Comparison of ENCODE assay signal across 10 cellular contexts in genomic region chr18:79401494-79402208, GRCh38. TPM values are rescaled to one million over a fixed set of nuclear protein-coding genes. Genes with fewer than 3 reads are reported as not detected.
A peak's percentile ranks its signal among the peaks of the same experiment; 100 is the strongest.
DNase-seq lines count a peak whose midpoint lies in the region; ATAC-seq and TF ChIP-seq lines count a peak whose summit lies in the region.
"Had no signal": no experiment of that assay in that cellular context is flagged by ENCODE, and none has a peak within 500 bp of the region (broad histone marks: within the 10 kb centered on the region; RNA-seq: fewer than 3 reads in every experiment).

No MANE protein-coding gene starts in this region.

- H3K9me3 ChIP-seq in IMR-90 (ENCODE audit: control insufficient read depth, insufficient read depth, low read length) (no peaks in the 10 kb centered on the region), osteoblast (ENCODE audit: low read depth, low read length) (no peaks in the 10 kb centered on the region)

- peak overlapping the region; percentile 76 for H2AK9ac ChIP-seq in IMR-90 (replicated peaks; ENCODE audit: low read depth, low read length, poor library complexity)

- no peak overlapping the region for H3K56ac ChIP-seq in IMR-90 (ENCODE audit: extremely low read depth, insufficient read depth, low read length)

- POLR2A ChIA-PET in IMR-90 (lab: Charles Lee; ENCODE audit: unreplicated experiment) = no interaction called here

- no peak overlapping the region for H4K8ac ChIP-seq in IMR-90 (ENCODE audit: low read depth in 2 of 2, low read length in 2 of 2)

- no peaks in the 10 kb centered on the region for H3K79me2 ChIP-seq in osteoblast (ENCODE audit: insufficient read depth, low read length)

- H2AFZ ChIP-seq in IMR-90 (replicated peaks; ENCODE audit: low read length, poor library complexity) (no peak overlapping the region), osteoblast (ENCODE audit: low read length) (no peak overlapping the region)

- H4K5ac ChIP-seq in IMR-90 (ENCODE audit: low read depth, low read length) = no peak overlapping the region

- dilution Hi-C loops in IMR-90 (cut with HindIII; ENCODE audit: low sequenced_read_pairs, unreplicated experiment) = no loop called here

- H4K20me1 ChIP-seq in IMR-90 (ENCODE audit: insufficient read depth, low read length) (no peaks in the 10 kb centered on the region), osteoblast (ENCODE audit: insufficient read depth, low read length) (peaks cover 7% of the 10 kb centered on the region)

- no peak for TF ChIP-seq RAD21 in IMR-90 (IDR thresholded peaks at IDR 0.05; ENCODE audit: low read length)

- no peak overlapping the region for H2BK15ac ChIP-seq in IMR-90 (ENCODE audit: low read depth, low read length)

- H3K27ac Mint-ChIP-seq in dendritic cell treated with granulocyte-macrophage colony-stimulating factor and Interleukin-4, amounts not matched to agents 40 ng/mL and 50 ng/mL, for 4 days = peak overlapping the region; percentile 95
- peak overlapping the region; percentile 75 to 82 for H3K27ac Mint-ChIP-seq in natural killer cell treated with Interleukin-12 subunit alpha and Interleukin-12 subunit beta and Interleukin-15 and Interleukin-18, amount 100 ng/mL, for 72 hours

- H3K79me1 ChIP-seq in IMR-90 (ENCODE audit: low read depth in 1 of 2, low read length in 2 of 2) = no peaks in the 10 kb centered on the region

- in situ Hi-C loops in IMR-90 (cut with MboI; ENCODE audit: low sequenced_read_pairs) = no loop called here

- peaks cover 75% of the 10 kb centered on the region for H3K4me1 Mint-ChIP-seq in dendritic cell treated with granulocyte-macrophage colony-stimulating factor and Interleukin-4, amounts not matched to agents 40 ng/mL and 50 ng/mL, for 4 days (ENCODE audit: low read depth)
- H3K4me1 Mint-ChIP-seq in natural killer cell treated with Interleukin-12 subunit alpha and Interleukin-12 subunit beta and Interleukin-15 and Interleukin-18, amount 100 ng/mL, for 72 hours (ENCODE audit: low read depth in 2 of 2) = peaks cover 34 to 46% of the 10 kb centered on the region in 2 donors

- H2BK5ac ChIP-seq in IMR-90 (ENCODE audit: low read depth, low read length, poor library complexity, severe bottlenecking) = no peak overlapping the region

- no peak overlapping the region for H3K4me2 ChIP-seq in IMR-90 (ENCODE audit: low read depth, low read length)
- no peak overlapping the region for H3K4me2 ChIP-seq in osteoblast (ENCODE audit: insufficient read depth, low read length)

- no peak for ATAC-seq in IMR-90 (ENCODE audit: low read depth)
- ATAC-seq in natural killer cell treated with Interleukin-12 subunit alpha and Interleukin-12 subunit beta and Interleukin-15 and Interleukin-18, amount 100 ng/mL, for 72 hours = no peak
- no peak for ATAC-seq in omental fat pad (ENCODE audit: low FRiP score)
- ATAC-seq in HG02763 (IDR thresholded peaks at IDR 0.05; ENCODE audit: unreplicated experiment) = no peak
- ATAC-seq in HG03025 (IDR thresholded peaks at IDR 0.05; ENCODE audit: low FRiP score, unreplicated experiment) = no peak

- no peak overlapping the region for H3K23ac ChIP-seq in IMR-90 (ENCODE audit: low read depth, low read length)

- H3K36me3 Mint-ChIP-seq in dendritic cell treated with granulocyte-macrophage colony-stimulating factor and Interleukin-4, amounts not matched to agents 40 ng/mL and 50 ng/mL, for 4 days (ENCODE audit: low read depth) = peaks cover 35% of the 10 kb centered on the region
- no peaks in the 10 kb centered on the region for H3K36me3 Mint-ChIP-seq in natural killer cell treated with Interleukin-12 subunit alpha and Interleukin-12 subunit beta and Interleukin-15 and Interleukin-18, amount 100 ng/mL, for 72 hours

- H4K91ac ChIP-seq in IMR-90 (ENCODE audit: insufficient read depth, low read depth, low read length) = no peak overlapping the region

- CTCF ChIA-PET in IMR-90 (lab: Yijun Ruan, JAX) = interaction anchor here (1.1 kb wide), 1 partner anchor 11 kb away, joined by 3 read pairs; no protein-coding TSS in a partner anchor

- H3K27me3 ChIP-seq in IMR-90 (ENCODE audit: control insufficient read depth, insufficient read depth, low read length) = peaks cover 4% of the 10 kb centered on the region; the same call in 1 of the 2 replicates
- H3K27me3 ChIP-seq in osteoblast (ENCODE audit: insufficient read depth, low read length) = no peaks in the 10 kb centered on the region

- WGBS in IMR-90 (ENCODE audit: extremely low coverage in 2 of 2, insufficient read length in 1 of 2), 2 experiments = 95% methylated on average over 16 of the region's 32 CpGs; no CpG with 5 or more reads in 1 of the 2 experiments

- H3K4ac ChIP-seq in IMR-90 (ENCODE audit: low read depth, low read length) = no peak overlapping the region

- H3K4me3 ChIP-seq in AG10803 (ENCODE audit: low read length) (peak overlapping the region; percentile 47), IMR-90 (ENCODE audit: insufficient read depth, low read depth, low read length) (no peak overlapping the region), osteoblast (ENCODE audit: insufficient read depth, low read length) (no peak overlapping the region)

- no peak for DNase-seq in AG10803 (ENCODE audit: low read depth)
- no peak for DNase-seq in IMR-90
- DNase-seq in natural killer cell treated with Interleukin-12 subunit alpha and Interleukin-12 subunit beta and Interleukin-15 and Interleukin-18, amount 100 ng/mL, for 72 hours (ENCODE audit: low spot score) = peak; percentile 53
- no peak for DNase-seq in omental fat pad (ENCODE audit: low spot score)
- no peak for DNase-seq in osteoblast (ENCODE audit: insufficient read length, low spot score, missing footprints)
- DNase-seq: C1 segment of cervical spinal cord; stimulated activated CD4-positive, alpha-beta T cell treated with anti-CD3 and anti-CD28 coated beads, Interleukin-2, amount 100 ng/mL, for 48 hours had no signal

- H3K4me1 ChIP-seq in IMR-90 (ENCODE audit: control insufficient read depth, insufficient read depth, low read length) = peaks cover 1% of the 10 kb centered on the region; the same call in 1 of the 2 replicates
- H3K4me1 ChIP-seq in osteoblast (ENCODE audit: insufficient read depth, low read length) = no peaks in the 10 kb centered on the region

- no peaks in the 10 kb centered on the region for H3K36me3 ChIP-seq in IMR-90 (ENCODE audit: control insufficient read depth, insufficient read depth, low read length)
- no peaks in the 10 kb centered on the region for H3K36me3 ChIP-seq in osteoblast (ENCODE audit: insufficient read depth, low read length)

- peak overlapping the region; percentile 75 for H3K4me3 Mint-ChIP-seq in dendritic cell treated with granulocyte-macrophage colony-stimulating factor and Interleukin-4, amounts not matched to agents 40 ng/mL and 50 ng/mL, for 4 days
- H3K4me3 Mint-ChIP-seq in natural killer cell treated with Interleukin-12 subunit alpha and Interleukin-12 subunit beta and Interleukin-15 and Interleukin-18, amount 100 ng/mL, for 72 hours = peak overlapping the region; percentile 88

- H3K9me3 Mint-ChIP-seq in dendritic cell treated with granulocyte-macrophage colony-stimulating factor and Interleukin-4, amounts not matched to agents 40 ng/mL and 50 ng/mL, for 4 days = no peaks in the 10 kb centered on the region
- no peaks in the 10 kb centered on the region for H3K9me3 Mint-ChIP-seq in natural killer cell treated with Interleukin-12 subunit alpha and Interleukin-12 subunit beta and Interleukin-15 and Interleukin-18, amount 100 ng/mL, for 72 hours

- intact Hi-C loops in IMR-90 (cut with micrococcal nuclease) = no loop called here
- intact Hi-C loops in dendritic cell treated with granulocyte-macrophage colony-stimulating factor and Interleukin-4, amounts not matched to agents 40 ng/mL and 50 ng/mL, for 4 days (cut with micrococcal nuclease) = no loop called here

- no TSS peak for BruUV-seq in IMR-90 (replicated peaks; lab: Mats Ljungman, UMichigan)

- H3K18ac ChIP-seq in IMR-90 (ENCODE audit: low read depth, low read length) = no peak overlapping the region

- H3K14ac ChIP-seq in IMR-90 (replicated peaks; ENCODE audit: low read depth, low read length) = no peak overlapping the region

- TF ChIP-seq POLR2A in IMR-90 (IDR thresholded peaks at IDR 0.05; ENCODE audit: low read depth, low read length) = no peak

- H3K9ac ChIP-seq in IMR-90 (ENCODE audit: low read depth, low read length) = no peak overlapping the region

- H2BK20ac ChIP-seq in IMR-90 (ENCODE audit: low read depth, low read length) = no peak overlapping the region

- H3K27ac ChIP-seq in IMR-90 (ENCODE audit: insufficient read depth, low read length) (no peak overlapping the region), osteoblast (ENCODE audit: low read depth, low read length) (no peak overlapping the region)

- H3K9me1 ChIP-seq in IMR-90 (ENCODE audit: insufficient read depth, low read length) = no peaks in the 10 kb centered on the region

- TF ChIP-seq CTCF in AG10803 (conservative IDR thresholded peaks at IDR 0.05; ENCODE audit: low read length) = no peak
- TF ChIP-seq CTCF in IMR-90 (conservative IDR thresholded peaks at IDR 0.05; ENCODE audit: low read depth, low read length) = no peak
- no peak for TF ChIP-seq CTCF in omental fat pad (IDR thresholded peaks at IDR 0.05)
- no peak for TF ChIP-seq CTCF in osteoblast (IDR thresholded peaks at IDR 0.05; ENCODE audit: extremely low read depth, low read depth, low read length)

- H2BK120ac ChIP-seq in IMR-90 (ENCODE audit: low read depth, low read length) = no peak overlapping the region

- no peak overlapping the region for H2AK5ac ChIP-seq in IMR-90 (ENCODE audit: low read depth, low read length)

- peaks cover 26% of the 10 kb centered on the region for H3K27me3 Mint-ChIP-seq in dendritic cell treated with granulocyte-macrophage colony-stimulating factor and Interleukin-4, amounts not matched to agents 40 ng/mL and 50 ng/mL, for 4 days
- no peaks in the 10 kb centered on the region for H3K27me3 Mint-ChIP-seq in natural killer cell treated with Interleukin-12 subunit alpha and Interleukin-12 subunit beta and Interleukin-15 and Interleukin-18, amount 100 ng/mL, for 72 hours

TF ChIP-seq in IMR-90, 13 proteins besides CTCF, POLR2A, EP300 and RAD21 (continues in another document):
- no peak for TF ChIP-seq MAFK (IDR thresholded peaks at IDR 0.05; ENCODE audit: low read depth, low read length)
- no peak for TF ChIP-seq USF2 (IDR thresholded peaks at IDR 0.05; ENCODE audit: low read depth, low read length)

RNA-seq across cellular contexts. Expression of gene NFATC1, which starts 5.9 kb away (rescaled TPM):
- total RNA-seq in IMR-90 (2012; rRNA removed) = 0.28 and 0.36 TPM in 2 replicates
- 1.8 TPM in 2 replicates for polyA plus RNA-seq in IMR-90 (2012; rRNA removed)
- polyA plus RNA-seq in IMR-90 (2012; cell fraction: cytosol; rRNA removed) = 0.86 and 2.1 TPM in 2 replicates
- 2.4 and 4.0 TPM in 2 replicates for polyA plus RNA-seq in IMR-90 (2012; cell fraction: nucleus; rRNA removed; ENCODE audit: low replicate concordance)
- total RNA-seq in natural killer cell treated with Interleukin-12 subunit alpha and Interleukin-12 subunit beta and Interleukin-15 and Interleukin-18, amount 100 ng/mL, for 72 hours = 10 to 100 TPM; 22.3 to 34.4 TPM
- 10 to 100 TPM; 10.7 to 57.4 (median 19.1) TPM for total RNA-seq in omental fat pad
- total RNA-seq in osteoblast = 5.3 and 6.2 TPM in 2 replicates
